ENCODE assay signal across 8 cellular contexts in the genomic region with DNA sequence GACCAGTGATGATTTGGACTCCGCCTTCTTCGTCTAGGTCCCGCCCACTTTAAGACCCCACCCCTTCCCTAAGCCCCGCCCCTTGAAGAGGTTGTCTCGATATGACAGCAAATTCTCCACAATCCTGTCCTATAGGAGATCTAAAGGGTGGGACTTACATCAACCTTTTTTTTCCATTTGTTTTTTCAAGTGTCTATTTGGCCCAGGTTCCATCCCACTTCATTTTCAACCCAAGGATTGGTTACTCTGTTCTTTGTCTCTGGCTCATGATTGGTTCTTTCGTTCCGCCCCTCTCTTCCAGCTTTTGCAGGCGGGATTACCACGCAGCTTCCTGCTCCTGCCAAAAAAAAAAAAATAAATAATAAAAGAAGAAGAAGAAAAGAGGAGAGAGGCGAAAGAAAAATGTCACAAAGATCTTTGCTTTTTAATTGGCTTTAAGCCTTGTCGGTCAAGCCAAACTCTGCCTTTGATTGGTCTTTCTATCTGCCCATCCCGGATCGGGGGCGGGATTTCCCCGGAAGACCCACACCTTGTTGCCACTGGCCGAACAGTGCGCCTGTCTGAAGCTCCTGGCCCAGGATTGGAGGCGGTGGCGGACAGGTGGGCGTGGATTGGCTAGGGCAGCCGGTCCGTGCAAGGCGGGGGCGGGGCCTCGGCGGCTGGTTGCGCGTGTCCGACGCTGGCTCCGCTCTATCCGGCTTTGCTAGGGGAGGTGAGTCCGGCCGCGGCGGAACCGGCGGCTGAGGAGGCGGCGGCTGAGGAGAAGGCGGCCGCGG. TPM values are rescaled to one million over a fixed set of nuclear protein-coding genes. Genes with fewer than 3 reads are reported as not detected.
DNase-seq lines count a peak whose midpoint lies in the region; ATAC-seq and TF ChIP-seq lines count a peak whose summit lies in the region.

No MANE protein-coding gene starts in this region.

- H3K27ac ChIP-seq in heart left ventricle = peak overlapping the region; percentile 91 to 97 (median 94)

- peak overlapping the region; percentile 69 to 97 (median 89) for H3K4me3 ChIP-seq in heart left ventricle

- H3K9me3 Mint-ChIP-seq in type B pancreatic cell = peaks cover 7% of the 10 kb centered on the region

- H3K4me1 ChIP-seq in heart left ventricle = peaks cover 6 to 45% (median 40%) of the 10 kb centered on the region in 12 donors

- ATAC-seq in HG02852 (IDR thresholded peaks at IDR 0.05; ENCODE audit: unreplicated experiment) (peak; percentile 87), heart left ventricle (peak; percentile 97 to 99 (median 98))

- TF ChIP-seq POLR2A in heart left ventricle (IDR thresholded peaks at IDR 0.05) = peak in 1 of 2 donors; percentile 91

- H3K4me3 Mint-ChIP-seq in type B pancreatic cell = peak overlapping the region; percentile 93

- peaks cover 30% of the 10 kb centered on the region for H3K4me1 Mint-ChIP-seq in type B pancreatic cell (ENCODE audit: unreplicated experiment)

- peak overlapping the region; percentile 90 for H3K27ac Mint-ChIP-seq in type B pancreatic cell

- intact Hi-C loops in heart left ventricle (cut with DNase I) = loop anchor here in 6 of 10 donors (5.0 to 10.0 kb wide), 7 partner anchors 54 to 149 kb away; a partner anchor contains a TSS

- no peaks in the 10 kb centered on the region for H3K27me3 ChIP-seq in heart left ventricle

- peaks cover 8% of the 10 kb centered on the region for H3K27me3 Mint-ChIP-seq in type B pancreatic cell

- DNase-seq in GM13976 (ENCODE audit: low spot score) (peak; percentile 97), NCI-H1436 treated with DMSO at 0.1 percent for 48 hours (lab: John Stamatoyannopoulos, UW) (peak; percentile 100), T follicular helper cell (ENCODE audit: low read depth) (peak; percentile 98), amniotic epithelial cell (ENCODE audit: low read depth) (peak; percentile 100), heart left ventricle (peak; percentile 100), pons (ENCODE audit: low spot score) (peak; percentile 100), type B pancreatic cell (ENCODE audit: extremely low spot score, unreplicated experiment) (peak; percentile 100)

- 1% methylated on average over 37 to 43 of the region's 43 CpGs for WGBS in heart left ventricle, 4 donors

- peaks cover 5% of the 10 kb centered on the region for H3K36me3 Mint-ChIP-seq in type B pancreatic cell

- TF ChIP-seq CTCF in GM13976 (IDR thresholded peaks at IDR 0.05; ENCODE audit: borderline replicate concordance, control extremely low read depth, extremely low read depth, insufficient read depth, missing control alignments) (no peak), heart left ventricle (IDR thresholded peaks at IDR 0.05) (no peak), type B pancreatic cell (conservative IDR thresholded peaks at IDR 0.05) (no peak)

- in situ Hi-C loops in GM13976 (cut with MboI; ENCODE audit: low sequenced_read_pairs, unreplicated experiment) = no loop called here

- no peaks in the 10 kb centered on the region for H3K9me3 ChIP-seq in heart left ventricle

- H3K36me3 ChIP-seq in heart left ventricle = no peaks in the 10 kb centered on the region

RNA-seq across cellular contexts. Expression of a gene that starts 1.2 kb away (rescaled TPM):
- total RNA-seq in heart left ventricle = 10 to 100 TPM; 14.5 to 29.1 (median 21.5) TPM
- polyA plus RNA-seq in heart left ventricle = 1 to 10 TPM; 8.1 to 9.5 TPM
- 25.4 and 26.2 TPM in 2 replicates for total RNA-seq in type B pancreatic cell (ENCODE audit: low replicate concordance)

Comparison
In these comparisons a context has a peak if more than half of its experiments do, and no peak if none do; other contexts are left out.
1. Peak in every context shown above with its lines: DNase-seq, ATAC-seq, H3K4me3 ChIP-seq and H3K27ac ChIP-seq.